27 cellular contexts compared by ENCODE assay signal in the genomic region with DNA sequence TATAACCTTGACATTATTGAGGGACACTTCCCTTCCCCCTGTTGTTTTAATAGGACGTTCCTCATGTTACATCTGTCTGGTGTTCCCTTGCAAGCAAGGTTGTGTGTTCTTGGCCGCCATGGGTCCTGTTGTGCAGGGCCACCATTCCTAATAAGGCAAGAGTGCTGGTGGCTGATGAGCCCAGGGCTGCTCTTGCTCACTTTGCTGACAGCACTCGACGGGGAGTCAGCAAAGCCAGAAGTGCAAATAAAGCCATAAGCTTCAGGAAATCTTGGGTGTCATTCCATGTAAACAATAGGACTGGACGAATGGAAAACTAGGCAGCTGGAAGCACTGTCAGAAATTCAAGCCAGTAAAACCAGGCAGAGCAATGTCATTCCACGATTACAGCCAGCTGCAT.
DNase-seq lines count a peak whose midpoint lies in the region; ATAC-seq and TF ChIP-seq lines count a peak whose summit lies in the region.
"Had no signal": no experiment of that assay in that cellular context is flagged by ENCODE, and none has a peak within 500 bp of the region (broad histone marks: within the 10 kb centered on the region; RNA-seq: fewer than 3 reads in every experiment).

No MANE protein-coding gene starts in this region.

- H3K4me1 ChIP-seq in sigmoid colon (peaks cover 0 to 46% (median 31%) of the 10 kb centered on the region in 4 donors), lower lobe of right lung (no peaks in the 10 kb centered on the region)
- H3K4me1 ChIP-seq: SJCRH30 had no signal

- H3K4me3 ChIP-seq in LNCaP clone FGC (ENCODE audit: low read depth, low read length) (no peak overlapping the region), sigmoid colon (no peak overlapping the region), lower lobe of right lung (no peak overlapping the region)
- H3K4me3 ChIP-seq: A549, dorsolateral prefrontal cortex, gastrocnemius medialis, GM23338, lung, SJCRH30, skin epidermis, suprapubic skin had no signal

- TF ChIP-seq POLR2A in sigmoid colon (IDR thresholded peaks at IDR 0.05) = no peak

- peak; percentile 70 to 86 (median 84) for TF ChIP-seq EP300 in sigmoid colon (IDR thresholded peaks at IDR 0.05)

- in situ Hi-C loops in KBM-7 (cut with MboI; ENCODE audit: low pct_unique_long_range_greater_than_20kb, low sequenced_read_pairs) = no loop called here

- peak; percentile 4 for DNase-seq in NCI-H2196 (lab: John Stamatoyannopoulos, UW; ENCODE audit: unreplicated experiment)
- no peak for DNase-seq in NCI-H2196 treated with DMSO at 0.1 percent for 48 hours (lab: John Stamatoyannopoulos, UW; ENCODE audit: unreplicated experiment)
- DNase-seq in LNCaP clone FGC (ENCODE audit: low read depth) = peak; percentile 85
- DNase-seq in SK-N-DZ (ENCODE audit: low spot score) = peak; percentile 36
- peak; percentile 93 for DNase-seq in sigmoid colon
- DNase-seq in lower lobe of right lung = no peak
- no peak for DNase-seq in KBM-7
- DNase-seq: activated CD4-positive, alpha-beta T cell treated with anti-CD3 and anti-CD28 coated beads for 4 hours; activated CD8-positive, alpha-beta T cell treated with anti-CD3 and anti-CD28 coated beads, Interleukin-2, amount 10 ng/mL, durations not matched to agents 7 days and 5 days; amniotic stem cell; brain microvascular endothelial cell; CD4-positive, CD25-positive, alpha-beta regulatory T cell; dorsolateral prefrontal cortex; EL; gastrocnemius medialis; NCI-H1105 treated with DMSO at 0.1 percent for 48 hours; NCI-H526; SJCRH30; T1000; WERI-Rb-1 had no signal

- H3K9me3 ChIP-seq in sigmoid colon (no peaks in the 10 kb centered on the region), lower lobe of right lung (no peaks in the 10 kb centered on the region)
- H3K9me3 ChIP-seq: A549, gastrocnemius medialis, SJCRH30, suprapubic skin had no signal

- WGBS in sigmoid colon, 2 donors = 21 to 48% methylated on average over 6 of the region's 6 CpGs

- H3K36me3 ChIP-seq in sigmoid colon (no peaks in the 10 kb centered on the region), lower lobe of right lung (no peaks in the 10 kb centered on the region)
- H3K36me3 ChIP-seq: brain microvascular endothelial cell, gastrocnemius medialis, SJCRH30, suprapubic skin, WERI-Rb-1 had no signal

- peak overlapping the region in 3 of 4 donors; percentile 64 to 78 (median 75) for H3K27ac ChIP-seq in sigmoid colon
- no peak overlapping the region for H3K27ac ChIP-seq in lower lobe of right lung
- H3K27ac ChIP-seq: A549, brain microvascular endothelial cell, dorsolateral prefrontal cortex, gastrocnemius medialis, SJCRH30, skin epidermis, suprapubic skin, WERI-Rb-1 had no signal

- TF ChIP-seq CTCF in LNCaP clone FGC (IDR thresholded peaks at IDR 0.05; ENCODE audit: control insufficient read depth, extremely low read depth, insufficient read depth) (no peak), sigmoid colon (IDR thresholded peaks at IDR 0.05) (no peak), lower lobe of right lung (IDR thresholded peaks at IDR 0.05) (no peak)

- intact Hi-C loops in sigmoid colon (cut with DNase I) = loop anchor here (2.0 to 10.0 kb wide), 5 partner anchors 70 to 602 kb away; no protein-coding TSS in a partner anchor
- intact Hi-C loops in lower lobe of right lung (cut with DNase I) = no loop called here

- no peak for ATAC-seq in lower lobe of right lung
- ATAC-seq in HG02884 (IDR thresholded peaks at IDR 0.05; ENCODE audit: unreplicated experiment) = no peak
- ATAC-seq: A549; activated CD8-positive, alpha-beta T cell treated with anti-CD3 and anti-CD28 coated beads, Interleukin-2, amount 10 ng/mL, durations not matched to agents 7 days and 5 days; gastrocnemius medialis; GM23338; stimulated activated memory B cell treated with anti-CD40 and anti-IgM and Interleukin-4, amounts not matched to agents 10 μg/mL and 1 μg/mL and 100 μg/mL, for 72 hours had no signal

- H3K27me3 ChIP-seq in sigmoid colon = no peaks in the 10 kb centered on the region
- H3K27me3 ChIP-seq in lower lobe of right lung (ENCODE audit: low read depth) = no peaks in the 10 kb centered on the region
- H3K27me3 ChIP-seq: brain microvascular endothelial cell, gastrocnemius medialis, suprapubic skin had no signal

Comparison
In these comparisons a context has a peak if more than half of its experiments do, and no peak if none do; other contexts are left out.
1. DNase-seq: peak in NCI-H2196 (single experiment), LNCaP clone FGC (single experiment), SK-N-DZ (single experiment) and sigmoid colon (single experiment); none in NCI-H2196 treated with DMSO at 0.1 percent for 48 hours (single experiment), lower lobe of right lung (single experiment) and KBM-7 (single experiment).